ENCODE assay signal across 28 cellular contexts in genomic region chr3:21540265-21540664, GRCh38.
"Had no signal": no experiment of that assay in that cellular context is flagged by ENCODE, and none has a peak within 500 bp of the region (broad histone marks: within the 10 kb centered on the region; RNA-seq: fewer than 3 reads in every experiment).

No MANE protein-coding gene starts in this region.

- H3K27ac ChIP-seq: adrenal gland, body of pancreas, brain microvascular endothelial cell, breast epithelium, VCaP had no signal

- H3K36me3 ChIP-seq: adrenal gland, brain microvascular endothelial cell, breast epithelium had no signal

- H3K4me1 ChIP-seq: adrenal gland, body of pancreas, breast epithelium had no signal

- H3K9me3 ChIP-seq: adrenal gland, body of pancreas, breast epithelium had no signal

- H3K4me3 ChIP-seq: adrenal gland, body of pancreas, breast epithelium had no signal

- H3K27me3 ChIP-seq: adrenal gland, body of pancreas, brain microvascular endothelial cell, breast epithelium had no signal

- DNase-seq: activated B cell treated with CpG ODN at 0.5 μM for 24 hours; activated CD4-positive, alpha-beta memory T cell treated with anti-CD3 and anti-CD28 coated beads for 36 hours; activated CD4-positive, alpha-beta T cell treated with anti-CD3 and anti-CD28 coated beads for 4 hours; activated CD4-positive, alpha-beta T cell treated with anti-CD3 and anti-CD28 coated beads, Interleukin-2, amount 10 ng/mL, durations not matched to agents 24 days and 14 days; activated CD4-positive, alpha-beta T cell treated with anti-CD3 and anti-CD28 coated beads, Interleukin-2, amount 50 U/mL, for 1 hour; activated CD4-positive, alpha-beta T cell treated with anti-CD3 and anti-CD28 coated beads, Interleukin-2, amount 50 U/mL, for 4 hours; activated CD4-positive, CD25-positive, alpha-beta regulatory T cell treated with anti-CD3 and anti-CD28 coated beads, Interleukin-2, amount 50 U/mL, for 72 hours; activated CD8-positive, alpha-beta memory T cell treated with anti-CD3 and anti-CD28 coated beads, Interleukin-2, amount 50 U/mL, for 48 hours; activated CD8-positive, alpha-beta T cell treated with anti-CD3 and anti-CD28 coated beads for 36 hours; activated effector memory CD4-positive, alpha-beta T cell treated with Interleukin-2 at 50 U/mL for 16 hours; activated gamma-delta T cell treated with Interleukin-2 at 50 U/mL for 16 hours; activated naive CD4-positive, alpha-beta T cell; activated naive CD4-positive, alpha-beta T cell treated with anti-CD3 and anti-CD28 coated beads for 36 hours; activated naive CD4-positive, alpha-beta T cell treated with anti-CD3 and anti-CD28 coated beads, Interleukin-2, amount 50 U/mL, for 16 hours; activated naive CD8-positive, alpha-beta T cell treated with anti-CD3 and anti-CD28 coated beads for 36 hours; activated T-cell treated with anti-CD3 and anti-CD28 coated beads, Interleukin-2, amount 50 U/mL, for 24 hours; activated T-cell treated with anti-CD3 and anti-CD28 coated beads, Interleukin-2, amount 50 U/mL, for 48 hours; adrenal gland; amniotic stem cell; aorta; body of pancreas; brain microvascular endothelial cell; central memory CD4-positive, alpha-beta T cell; T-helper 1 cell; T-helper 2 cell; T-helper 9 cell had no signal
